Comparison of ENCODE assay signal across 22 cellular contexts in the genomic region with DNA sequence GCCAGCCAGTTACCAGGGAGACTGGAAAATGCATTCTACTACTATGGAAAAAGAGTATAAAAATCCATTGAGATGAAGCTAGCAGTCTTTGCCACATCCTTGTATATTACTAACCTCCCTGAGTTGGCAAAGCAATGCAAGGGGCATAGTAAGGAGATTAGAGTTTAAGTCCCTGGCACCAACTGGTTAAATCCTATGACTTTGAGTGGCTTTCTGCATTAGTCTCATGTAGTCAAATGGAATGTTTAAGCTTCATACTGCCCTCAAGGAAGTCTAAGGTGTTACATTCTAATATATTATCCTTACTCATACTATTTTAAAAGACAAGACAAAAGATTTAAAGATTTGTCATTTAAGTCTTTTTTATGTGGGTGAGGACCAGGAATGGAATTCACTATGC.
"Had no signal": no experiment of that assay in that cellular context is flagged by ENCODE, and none has a peak within 500 bp of the region (broad histone marks: within the 10 kb centered on the region; RNA-seq: fewer than 3 reads in every experiment).

No MANE protein-coding gene starts in this region.

- H3K27me3 Mint-ChIP-seq: stimulated activated naive CD8-positive, alpha-beta T cell treated with anti-CD3 and anti-CD28 coated beads, Interleukin-15, Interleukin-2, amounts not matched to agents 100 ng/mL and 50 ng/mL, for 24 hours had no signal

- H3K4me1 Mint-ChIP-seq: memory B cell; nephron; stimulated activated memory B cell treated with anti-CD40 and anti-IgM and Interleukin-4, amounts not matched to agents 10 μg/mL and 1 μg/mL and 100 μg/mL, for 72 hours had no signal

- H3K36me3 ChIP-seq: left lung, lower lobe of right lung, prostate gland, right lobe of liver, tibial artery, upper lobe of left lung, uterus had no signal

- H3K9ac ChIP-seq: parathyroid adenoma had no signal

- H3K27me3 ChIP-seq: hepatocyte, left lung, right lobe of liver, tibial artery, upper lobe of left lung, uterus had no signal

- DNase-seq: cortex of kidney; dorsolateral prefrontal cortex; effector CD8-positive, alpha-beta T cell; foreskin melanocyte; head of caudate nucleus; islet precursor cell; left lung; lower lobe of right lung; naive B cell; right lobe of liver; stimulated activated CD4-positive, alpha-beta T cell treated with anti-CD3 and anti-CD28 coated beads, Interleukin-4, amount 100 ng/mL, for 1 hour; stimulated activated CD8-positive, alpha-beta memory T cell treated with anti-CD3 and anti-CD28 coated beads, Interleukin-4, amount 100 ng/mL, for 48 hours; tibial artery; upper lobe of left lung; uterus had no signal

- H3K27ac ChIP-seq: dorsolateral prefrontal cortex, hepatocyte, lower lobe of right lung, parathyroid adenoma, prostate gland, right lobe of liver, tibial artery, upper lobe of left lung, uterus had no signal

- H3K4me1 ChIP-seq: lower lobe of right lung, parathyroid adenoma, prostate gland, right lobe of liver, tibial artery, upper lobe of left lung, uterus had no signal

- H3K4me3 Mint-ChIP-seq: memory B cell; naive B cell; nephron; stimulated activated memory B cell treated with anti-CD40 and anti-IgM and Interleukin-4, amounts not matched to agents 10 μg/mL and 1 μg/mL and 100 μg/mL, for 72 hours; stimulated activated naive CD8-positive, alpha-beta T cell treated with anti-CD3 and anti-CD28 coated beads, Interleukin-15, Interleukin-2, amounts not matched to agents 100 ng/mL and 50 ng/mL, for 24 hours had no signal

- ATAC-seq: left lung; lower lobe of right lung; right lobe of liver; stimulated activated memory B cell treated with anti-CD40 and anti-IgM and Interleukin-4, amounts not matched to agents 10 μg/mL and 1 μg/mL and 100 μg/mL, for 72 hours had no signal

- H3K4me3 ChIP-seq: dorsolateral prefrontal cortex, hepatocyte, left lung, lower lobe of right lung, prostate gland, right lobe of liver, tibial artery, upper lobe of left lung, uterus had no signal

- H3K36me3 Mint-ChIP-seq: memory B cell; stimulated activated memory B cell treated with anti-CD40 and anti-IgM and Interleukin-4, amounts not matched to agents 10 μg/mL and 1 μg/mL and 100 μg/mL, for 72 hours had no signal

- H3K27ac Mint-ChIP-seq: memory B cell; naive B cell; nephron; stimulated activated memory B cell treated with anti-CD40 and anti-IgM and Interleukin-4, amounts not matched to agents 10 μg/mL and 1 μg/mL and 100 μg/mL, for 72 hours; stimulated activated naive CD8-positive, alpha-beta T cell treated with anti-CD3 and anti-CD28 coated beads, Interleukin-15, Interleukin-2, amounts not matched to agents 100 ng/mL and 50 ng/mL, for 24 hours had no signal

- H3K9me3 ChIP-seq: prostate gland, right lobe of liver, upper lobe of left lung, uterus had no signal
